11 cellular contexts compared by ENCODE assay signal in genomic region chr1:179169616-179170467, GRCh38. TPM values are rescaled to one million over a fixed set of nuclear protein-coding genes. Genes with fewer than 3 reads are reported as not detected.
DNase-seq lines count a peak whose midpoint lies in the region; ATAC-seq and TF ChIP-seq lines count a peak whose summit lies in the region.
"Had no signal": no experiment of that assay in that cellular context is flagged by ENCODE, and none has a peak within 500 bp of the region (broad histone marks: within the 10 kb centered on the region; RNA-seq: fewer than 3 reads in every experiment).

No MANE protein-coding gene starts in this region.

- H4K20me1 ChIP-seq in fibroblast of lung (ENCODE audit: control insufficient read depth, extremely low read depth, insufficient read depth, low read length): no peaks in the 10 kb centered on the region

- no peak overlapping the region for H2AFZ ChIP-seq in fibroblast of lung (ENCODE audit: low read length)

- H3K27ac ChIP-seq in fibroblast of lung (ENCODE audit: insufficient read depth, low read length) (peak overlapping the region; percentile 82), subcutaneous abdominal adipose tissue (ENCODE audit: low read depth, low read length) (peak overlapping the region; percentile 59)

- peaks cover 22% of the 10 kb centered on the region for H3K79me2 ChIP-seq in fibroblast of lung (ENCODE audit: control insufficient read depth, insufficient read depth, low read length)

- H3K27me3 ChIP-seq in fibroblast of lung (ENCODE audit: control insufficient read depth, insufficient read depth, low read length) (no peaks in the 10 kb centered on the region), subcutaneous abdominal adipose tissue (ENCODE audit: control insufficient read depth in 5 of 5, insufficient read depth in 4 of 5, low read length in 5 of 5) (no peaks in the 10 kb centered on the region)

- peaks cover 3% of the 10 kb centered on the region for H3K4me1 ChIP-seq in fibroblast of lung (ENCODE audit: control insufficient read depth, extremely low read depth, insufficient read depth, low read length)
- H3K4me1 ChIP-seq in subcutaneous abdominal adipose tissue (ENCODE audit: control insufficient read depth in 5 of 5, insufficient read depth in 5 of 5, low read length in 5 of 5): peaks cover 0 to 20% (median 12%) of the 10 kb centered on the region in 5 donors

- H3K4me2 ChIP-seq in fibroblast of lung (ENCODE audit: extremely low read depth, insufficient read depth, low read length): peak overlapping the region; percentile 6

- ATAC-seq in GM21360 (IDR thresholded peaks at IDR 0.05; ENCODE audit: unreplicated experiment): no peak

- H3K4me3 ChIP-seq in fibroblast of lung (replicated peaks in 1 of 4; ENCODE audit: control extremely low read depth in 1 of 4, insufficient read depth in 1 of 4, low read depth in 3 of 4, low read length in 4 of 4): no peak overlapping the region
- no peak overlapping the region for H3K4me3 ChIP-seq in subcutaneous abdominal adipose tissue (ENCODE audit: low read depth in 1 of 5, low read length in 5 of 5)

- intact Hi-C loops in head of caudate nucleus (cut with DNase I): loop anchor here (10.0 kb wide), 1 partner anchor 45 kb away; no protein-coding TSS in a partner anchor

- H3K9me3 ChIP-seq in fibroblast of lung (ENCODE audit: control insufficient read depth, insufficient read depth, low read depth, low read length) (no peaks in the 10 kb centered on the region), subcutaneous abdominal adipose tissue (ENCODE audit: control insufficient read depth in 5 of 5, low read length in 5 of 5) (no peaks in the 10 kb centered on the region)

- DNase-seq in NOMO-1 treated with DMSO at 0.1 percent for 48 hours (lab: John Stamatoyannopoulos, UW; ENCODE audit: unreplicated experiment) (peak; percentile 5), NOMO-1 treated with dmso at 0.1 percent for 144 hours (lab: John Stamatoyannopoulos, UW; ENCODE audit: unreplicated experiment) (no peak), RKO (ENCODE audit: low spot score) (peak; percentile 47), fibroblast of lung (ENCODE audit: low read depth in 2 of 2) (peak; percentile 80 to 88), head of caudate nucleus (no peak)
- no peak for DNase-seq in NK-92 treated with Interleukin-12 subunit alpha and Interleukin-12 subunit beta, amount 100 ng/mL, for 24 hours (lab: John Stamatoyannopoulos, UW)
- DNase-seq: 8988T; activated T-cell treated with anti-CD3 and anti-CD28 coated beads, Interleukin-2, amount 50 U/mL, for 1 hour; NCI-H2107 had no signal

- no peak overlapping the region for H3K9ac ChIP-seq in fibroblast of lung (ENCODE audit: insufficient read depth, low read length)
- no peak overlapping the region for H3K9ac ChIP-seq in subcutaneous abdominal adipose tissue (ENCODE audit: low read length in 5 of 5)

- no peaks in the 10 kb centered on the region for H3K36me3 ChIP-seq in fibroblast of lung (ENCODE audit: control insufficient read depth, insufficient read depth, low read length)
- H3K36me3 ChIP-seq in subcutaneous abdominal adipose tissue (ENCODE audit: control insufficient read depth in 5 of 5, insufficient read depth in 5 of 5, low read length in 5 of 5): no peaks in the 10 kb centered on the region

- no peak for TF ChIP-seq CTCF in fibroblast of lung (conservative IDR thresholded peaks at IDR 0.05 in 1 of 2, IDR thresholded peaks at IDR 0.05 in 1 of 2; ENCODE audit: low read depth in 1 of 2, low read length in 2 of 2)

RNA-seq across cellular contexts. Expression of gene ABL2, which starts 59.6 kb away (rescaled TPM):
- total RNA-seq in fibroblast of lung: 33.9 and 85.4 TPM in 2 replicates
- 32.7 and 36.1 TPM in 2 replicates for polyA plus RNA-seq in fibroblast of lung
- polyA plus RNA-seq in fibroblast of lung (2012): 19.6 and 28.4 TPM in 2 replicates
- polyA minus RNA-seq in fibroblast of lung (ENCODE audit: low replicate concordance): 69.3 and 157 TPM in 2 replicates

Comparison
In these comparisons a context has a peak if more than half of its experiments do, and no peak if none do; other contexts are left out.
1. DNase-seq: peak in NOMO-1 treated with DMSO at 0.1 percent for 48 hours (single experiment), RKO (single experiment) and fibroblast of lung (2 of 2); none in NOMO-1 treated with dmso at 0.1 percent for 144 hours (single experiment), head of caudate nucleus (0 of 42) and NK-92 treated with Interleukin-12 subunit alpha and Interleukin-12 subunit beta, amount 100 ng/mL, for 24 hours (single experiment).